1 cellular context compared by ENCODE assay signal in the genomic region with DNA sequence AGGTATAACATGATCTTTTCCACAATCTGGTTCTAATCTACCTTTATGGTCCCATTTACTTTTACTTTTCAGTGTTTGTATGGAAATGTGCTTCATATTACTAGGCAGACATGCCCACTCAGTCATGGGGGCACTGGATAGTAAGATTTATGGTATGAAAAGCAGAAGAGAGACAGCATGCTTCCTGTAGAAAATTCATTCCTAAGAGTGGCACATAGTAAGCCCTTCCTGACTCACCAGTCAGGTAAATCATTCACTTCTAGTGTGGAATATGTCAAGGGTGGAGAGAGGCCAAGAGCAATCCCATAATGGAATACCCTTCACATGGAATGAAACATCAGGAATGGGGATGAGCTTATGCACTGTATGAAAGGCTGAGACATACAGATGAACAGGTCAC.
TF ChIP-seq lines count a peak whose summit lies in the region.

No MANE protein-coding gene starts in this region.

TF ChIP-seq in HepG2, 621 proteins besides CTCF, POLR2A, EP300 and RAD21 (continued from another document and continues in another):
- TF ChIP-seq HNF1A (IDR thresholded peaks at IDR 0.05; ENCODE audit: low read depth) (peak; percentile 77), HNF1A (CRISPR knock-in tag; IDR thresholded peaks at IDR 0.05; ENCODE audit: borderline replicate concordance) (peak; percentile 42; the same call in 1 of the 2 replicates), ZNF550 (CRISPR knock-in tag; IDR thresholded peaks at IDR 0.05; ENCODE audit: borderline replicate concordance) (no peak), ZNF343 (CRISPR knock-in tag; IDR thresholded peaks at IDR 0.05) (no peak), MYNN (CRISPR knock-in tag; IDR thresholded peaks at IDR 0.05; ENCODE audit: low read depth) (no peak), MAF1 (CRISPR knock-in tag; IDR thresholded peaks at IDR 0.05; ENCODE audit: borderline replicate concordance) (no peak), RXRB (CRISPR knock-in tag; IDR thresholded peaks at IDR 0.05; ENCODE audit: borderline replicate concordance) (peak; percentile 44; the same call in 1 of the 2 replicates), ZBTB37 (CRISPR knock-in tag; IDR thresholded peaks at IDR 0.05) (no peak), AKNA (CRISPR knock-in tag; IDR thresholded peaks at IDR 0.05; ENCODE audit: borderline replicate concordance) (no peak), RARA (CRISPR knock-in tag; IDR thresholded peaks at IDR 0.05) (peak; percentile 23; the same call in 1 of the 2 replicates), KAT8 (CRISPR knock-in tag; IDR thresholded peaks at IDR 0.05) (0 out of 2 replicates have a peak, but pooled peaks have one; percentile 15), MBD4 (IDR thresholded peaks at IDR 0.05; ENCODE audit: borderline replicate concordance, low read length) (no peak), ZNF775 (CRISPR knock-in tag; IDR thresholded peaks at IDR 0.05; ENCODE audit: borderline replicate concordance) (no peak), ZNF678 (CRISPR knock-in tag; IDR thresholded peaks at IDR 0.05) (no peak), HNF1B (CRISPR knock-in tag; IDR thresholded peaks at IDR 0.05) (peak; percentile 52; the same call in 1 of the 2 replicates), ZNF235 (CRISPR knock-in tag; IDR thresholded peaks at IDR 0.05; ENCODE audit: borderline replicate concordance) (no peak), YY1 (IDR thresholded peaks at IDR 0.05; ENCODE audit: insufficient read depth, insufficient replicate concordance, low read depth, low read length) (no peak), ZKSCAN1 (IDR thresholded peaks at IDR 0.05; ENCODE audit: low read length) (peak; percentile 62; the same call in 1 of the 2 replicates), ZKSCAN8 (CRISPR knock-in tag; IDR thresholded peaks at IDR 0.05; ENCODE audit: borderline replicate concordance) (peak; percentile 27; the same call in 1 of the 2 replicates), ZNF644 (CRISPR knock-in tag; IDR thresholded peaks at IDR 0.05; ENCODE audit: low read depth) (peak; percentile 70; the same call in 1 of the 2 replicates), ZNF136 (CRISPR knock-in tag; IDR thresholded peaks at IDR 0.05; ENCODE audit: low read depth) (no peak), SOX6 (IDR thresholded peaks at IDR 0.05) (no peak), SOX6 (CRISPR knock-in tag; IDR thresholded peaks at IDR 0.05) (no peak), RBFOX2 (IDR thresholded peaks at IDR 0.05; ENCODE audit: low read depth, low read length) (no peak), ZNF878 (CRISPR knock-in tag; IDR thresholded peaks at IDR 0.05) (no peak), POGZ (CRISPR knock-in tag; IDR thresholded peaks at IDR 0.05) (no peak), PITX1 (CRISPR knock-in tag; IDR thresholded peaks at IDR 0.05) (no peak)
- TF ChIP-seq, protein P1, sequence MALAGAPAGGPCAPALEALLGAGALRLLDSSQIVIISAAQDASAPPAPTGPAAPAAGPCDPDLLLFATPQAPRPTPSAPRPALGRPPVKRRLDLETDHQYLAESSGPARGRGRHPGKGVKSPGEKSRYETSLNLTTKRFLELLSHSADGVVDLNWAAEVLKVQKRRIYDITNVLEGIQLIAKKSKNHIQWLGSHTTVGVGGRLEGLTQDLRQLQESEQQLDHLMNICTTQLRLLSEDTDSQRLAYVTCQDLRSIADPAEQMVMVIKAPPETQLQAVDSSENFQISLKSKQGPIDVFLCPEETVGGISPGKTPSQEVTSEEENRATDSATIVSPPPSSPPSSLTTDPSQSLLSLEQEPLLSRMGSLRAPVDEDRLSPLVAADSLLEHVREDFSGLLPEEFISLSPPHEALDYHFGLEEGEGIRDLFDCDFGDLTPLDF (CRISPR knock-in tag; IDR thresholded peaks at IDR 0.05): no peak
- TF ChIP-seq, protein P2, sequence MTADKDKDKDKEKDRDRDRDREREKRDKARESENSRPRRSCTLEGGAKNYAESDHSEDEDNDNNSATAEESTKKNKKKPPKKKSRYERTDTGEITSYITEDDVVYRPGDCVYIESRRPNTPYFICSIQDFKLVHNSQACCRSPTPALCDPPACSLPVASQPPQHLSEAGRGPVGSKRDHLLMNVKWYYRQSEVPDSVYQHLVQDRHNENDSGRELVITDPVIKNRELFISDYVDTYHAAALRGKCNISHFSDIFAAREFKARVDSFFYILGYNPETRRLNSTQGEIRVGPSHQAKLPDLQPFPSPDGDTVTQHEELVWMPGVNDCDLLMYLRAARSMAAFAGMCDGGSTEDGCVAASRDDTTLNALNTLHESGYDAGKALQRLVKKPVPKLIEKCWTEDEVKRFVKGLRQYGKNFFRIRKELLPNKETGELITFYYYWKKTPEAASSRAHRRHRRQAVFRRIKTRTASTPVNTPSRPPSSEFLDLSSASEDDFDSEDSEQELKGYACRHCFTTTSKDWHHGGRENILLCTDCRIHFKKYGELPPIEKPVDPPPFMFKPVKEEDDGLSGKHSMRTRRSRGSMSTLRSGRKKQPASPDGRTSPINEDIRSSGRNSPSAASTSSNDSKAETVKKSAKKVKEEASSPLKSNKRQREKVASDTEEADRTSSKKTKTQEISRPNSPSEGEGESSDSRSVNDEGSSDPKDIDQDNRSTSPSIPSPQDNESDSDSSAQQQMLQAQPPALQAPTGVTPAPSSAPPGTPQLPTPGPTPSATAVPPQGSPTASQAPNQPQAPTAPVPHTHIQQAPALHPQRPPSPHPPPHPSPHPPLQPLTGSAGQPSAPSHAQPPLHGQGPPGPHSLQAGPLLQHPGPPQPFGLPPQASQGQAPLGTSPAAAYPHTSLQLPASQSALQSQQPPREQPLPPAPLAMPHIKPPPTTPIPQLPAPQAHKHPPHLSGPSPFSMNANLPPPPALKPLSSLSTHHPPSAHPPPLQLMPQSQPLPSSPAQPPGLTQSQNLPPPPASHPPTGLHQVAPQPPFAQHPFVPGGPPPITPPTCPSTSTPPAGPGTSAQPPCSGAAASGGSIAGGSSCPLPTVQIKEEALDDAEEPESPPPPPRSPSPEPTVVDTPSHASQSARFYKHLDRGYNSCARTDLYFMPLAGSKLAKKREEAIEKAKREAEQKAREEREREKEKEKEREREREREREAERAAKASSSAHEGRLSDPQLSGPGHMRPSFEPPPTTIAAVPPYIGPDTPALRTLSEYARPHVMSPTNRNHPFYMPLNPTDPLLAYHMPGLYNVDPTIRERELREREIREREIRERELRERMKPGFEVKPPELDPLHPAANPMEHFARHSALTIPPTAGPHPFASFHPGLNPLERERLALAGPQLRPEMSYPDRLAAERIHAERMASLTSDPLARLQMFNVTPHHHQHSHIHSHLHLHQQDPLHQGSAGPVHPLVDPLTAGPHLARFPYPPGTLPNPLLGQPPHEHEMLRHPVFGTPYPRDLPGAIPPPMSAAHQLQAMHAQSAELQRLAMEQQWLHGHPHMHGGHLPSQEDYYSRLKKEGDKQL (CRISPR knock-in tag; IDR thresholded peaks at IDR 0.05; ENCODE audit: low read depth): no peak
- TF ChIP-seq, protein P3, sequence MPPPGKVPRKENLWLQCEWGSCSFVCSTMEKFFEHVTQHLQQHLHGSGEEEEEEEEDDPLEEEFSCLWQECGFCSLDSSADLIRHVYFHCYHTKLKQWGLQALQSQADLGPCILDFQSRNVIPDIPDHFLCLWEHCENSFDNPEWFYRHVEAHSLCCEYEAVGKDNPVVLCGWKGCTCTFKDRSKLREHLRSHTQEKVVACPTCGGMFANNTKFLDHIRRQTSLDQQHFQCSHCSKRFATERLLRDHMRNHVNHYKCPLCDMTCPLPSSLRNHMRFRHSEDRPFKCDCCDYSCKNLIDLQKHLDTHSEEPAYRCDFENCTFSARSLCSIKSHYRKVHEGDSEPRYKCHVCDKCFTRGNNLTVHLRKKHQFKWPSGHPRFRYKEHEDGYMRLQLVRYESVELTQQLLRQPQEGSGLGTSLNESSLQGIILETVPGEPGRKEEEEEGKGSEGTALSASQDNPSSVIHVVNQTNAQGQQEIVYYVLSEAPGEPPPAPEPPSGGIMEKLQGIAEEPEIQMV (CRISPR knock-in tag; IDR thresholded peaks at IDR 0.05; ENCODE audit: low read depth): no peak
- TF ChIP-seq, protein P4, sequence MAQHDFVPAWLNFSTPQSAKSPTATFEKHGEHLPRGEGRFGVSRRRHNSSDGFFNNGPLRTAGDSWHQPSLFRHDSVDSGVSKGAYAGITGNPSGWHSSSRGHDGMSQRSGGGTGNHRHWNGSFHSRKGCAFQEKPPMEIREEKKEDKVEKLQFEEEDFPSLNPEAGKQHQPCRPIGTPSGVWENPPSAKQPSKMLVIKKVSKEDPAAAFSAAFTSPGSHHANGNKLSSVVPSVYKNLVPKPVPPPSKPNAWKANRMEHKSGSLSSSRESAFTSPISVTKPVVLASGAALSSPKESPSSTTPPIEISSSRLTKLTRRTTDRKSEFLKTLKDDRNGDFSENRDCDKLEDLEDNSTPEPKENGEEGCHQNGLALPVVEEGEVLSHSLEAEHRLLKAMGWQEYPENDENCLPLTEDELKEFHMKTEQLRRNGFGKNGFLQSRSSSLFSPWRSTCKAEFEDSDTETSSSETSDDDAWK (CRISPR knock-in tag; IDR thresholded peaks at IDR 0.05): no peak
